In genomic region chr6:31702819-31703716, GRCh38 we compare ENCODE assay signal across 1 cellular context.
TF ChIP-seq lines count a peak whose summit lies in the region.

TSS of gene ABHD16A (minus strand) at chr6:31703324. CDS start at chr6:31703281, 43 bp downstream.

TF ChIP-seq in K562, 482 proteins besides CTCF, POLR2A, EP300 and RAD21 (continued from another document and continues in another):
- TF ChIP-seq MEF2A (IDR thresholded peaks at IDR 0.05; ENCODE audit: control insufficient read depth, low read depth, low read length) (0 out of 2 replicates have a peak, but pooled peaks have one; percentile 16), ZNF347 (CRISPR knock-in tag; IDR thresholded peaks at IDR 0.05; ENCODE audit: low read depth) (no peak), PML (IDR thresholded peaks at IDR 0.05; ENCODE audit: low read length) (peak; percentile 91; the same call in 1 of the 2 replicates), PTRF (tag; IDR thresholded peaks at IDR 0.05) (no peak), ZNF134 (CRISPR knock-in tag; conservative IDR thresholded peaks at IDR 0.05) (no peak), UBTF (IDR thresholded peaks at IDR 0.05; ENCODE audit: borderline replicate concordance in 1 of 2, low read depth in 2 of 2, low read length in 2 of 2) (peak; percentile 88 to 89; a peak in 3 of 4 replicates), ELF2 (CRISPR knock-in tag; IDR thresholded peaks at IDR 0.05) (no peak; the same call in none of the 2 replicates), CHD7 (IDR thresholded peaks at IDR 0.05; ENCODE audit: low read depth, low read length) (no peak), ZNF609 (CRISPR knock-in tag; IDR thresholded peaks at IDR 0.05; ENCODE audit: borderline replicate concordance) (peak; percentile 82), HLTF (IDR thresholded peaks at IDR 0.05) (peak; percentile 75; the same call in 1 of the 2 replicates), ZNF444 (CRISPR knock-in tag; IDR thresholded peaks at IDR 0.05) (no peak), TAF9B (IDR thresholded peaks at IDR 0.05; ENCODE audit: partially characterized antibody) (peak; percentile 74), ZSCAN32 (CRISPR knock-in tag; IDR thresholded peaks at IDR 0.05) (peak; percentile 78), ARID3A (IDR thresholded peaks at IDR 0.05; ENCODE audit: borderline replicate concordance, low read depth, low read length) (no peak), ARID3B (CRISPR knock-in tag; IDR thresholded peaks at IDR 0.05; ENCODE audit: borderline replicate concordance) (no peak), HIVEP1 (CRISPR knock-in tag; IDR thresholded peaks at IDR 0.05) (no peak), BRCA1 (IDR thresholded peaks at IDR 0.05) (no peak), BRCA1 (CRISPR knock-in tag; IDR thresholded peaks at IDR 0.05) (no peak), HCFC1 (IDR thresholded peaks at IDR 0.05; ENCODE audit: low read depth, low read length) (peak; percentile 81), CEBPB (tag; IDR thresholded peaks at IDR 0.05) (peak; percentile 100), ZNF639 (CRISPR knock-in tag; conservative IDR thresholded peaks at IDR 0.05 in 1 of 2, IDR thresholded peaks at IDR 0.05 in 1 of 2) (peak in 1 of 2 experiments; percentile 75; a peak in 2 of 4 replicates), YBX1 (IDR thresholded peaks at IDR 0.05) (no peak)
